11 cellular contexts compared by ENCODE assay signal in genomic region chr4:148239406-148239805, GRCh38.
"Had no signal": no experiment of that assay in that cellular context is flagged by ENCODE, and none has a peak within 500 bp of the region (broad histone marks: within the 10 kb centered on the region; RNA-seq: fewer than 3 reads in every experiment).

No MANE protein-coding gene starts in this region.

- H3K4me1 ChIP-seq: uterus had no signal

- H3K4me3 ChIP-seq: pancreas, tibial artery, uterus had no signal

- ATAC-seq: WTC11 had no signal

- H3K27me3 ChIP-seq: brain microvascular endothelial cell, pancreas, tibial artery, uterus had no signal

- DNase-seq: activated CD4-positive, alpha-beta T cell treated with anti-CD3 and anti-CD28 coated beads, Interleukin-2, amount 10 ng/mL, durations not matched to agents 7 days and 5 days; activated naive CD8-positive, alpha-beta T cell treated with anti-CD3 and anti-CD28 coated beads for 36 hours; brain microvascular endothelial cell; dermis blood vessel endothelial cell; kidney; midbrain; naive B cell; tibial artery; uterus had no signal

- H3K27ac ChIP-seq: brain microvascular endothelial cell, pancreas, tibial artery, uterus had no signal

- H3K36me3 ChIP-seq: brain microvascular endothelial cell, pancreas, tibial artery, uterus had no signal

- H3K9me3 ChIP-seq: pancreas, tibial artery, uterus had no signal
